Comparison of ENCODE assay signal across 17 cellular contexts in the genomic region with DNA sequence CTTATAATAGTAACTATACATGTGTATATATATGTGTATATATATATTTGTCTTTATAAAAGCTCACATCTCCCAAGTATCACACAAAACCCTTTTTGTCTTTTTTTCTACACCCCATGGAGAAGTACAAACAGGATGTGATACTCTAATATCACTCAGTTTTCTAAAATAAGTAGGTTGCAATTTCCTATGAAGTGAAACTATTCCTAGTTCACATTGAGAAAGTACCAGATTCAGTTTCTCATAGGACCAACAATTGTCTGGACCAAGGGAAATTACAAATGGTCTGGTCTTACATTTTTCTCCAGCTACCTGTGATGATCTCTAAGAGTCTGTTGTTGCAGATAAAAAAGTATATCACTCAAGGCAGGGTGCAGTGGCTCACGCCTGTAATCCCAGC. TPM values are rescaled to one million over a fixed set of nuclear protein-coding genes. Genes with fewer than 3 reads are reported as not detected.
"Had no signal": no experiment of that assay in that cellular context is flagged by ENCODE, and none has a peak within 500 bp of the region (broad histone marks: within the 10 kb centered on the region; RNA-seq: fewer than 3 reads in every experiment).

No MANE protein-coding gene starts in this region.

- H3K9me3 ChIP-seq: prostate gland, right lobe of liver had no signal

- H3K4me1 ChIP-seq: prostate gland, right lobe of liver, stomach had no signal

- H3K36me3 ChIP-seq: heart left ventricle, prostate gland, right lobe of liver, stomach had no signal

- ATAC-seq: activated naive CD8-positive, alpha-beta T cell treated with anti-CD3 and anti-CD28 coated beads, Interleukin-2, amount 50 U/mL, for 24 hours; heart left ventricle; right lobe of liver had no signal

- DNase-seq: activated CD4-positive, alpha-beta T cell treated with anti-CD3 and anti-CD28 coated beads, Interleukin-2, amount 50 U/mL, for 48 hours; activated naive CD4-positive, alpha-beta T cell treated with anti-CD3 and anti-CD28 coated beads for 36 hours; activated naive CD8-positive, alpha-beta T cell treated with anti-CD3 and anti-CD28 coated beads, Interleukin-2, amount 50 U/mL, for 24 hours; activated T-cell treated with anti-CD3 and anti-CD28 coated beads, Interleukin-2, amount 50 U/mL, for 1 hour; aorta; cortex of kidney; effector CD8-positive, alpha-beta T cell; immature natural killer cell; nephron progenitor cell; occipital lobe; right lobe of liver; stomach; T1000 had no signal

- H3K4me3 ChIP-seq: heart left ventricle, prostate gland, right lobe of liver, stomach had no signal

- H3K27ac ChIP-seq: heart left ventricle, prostate gland, right lobe of liver, stomach had no signal

- H3K27me3 ChIP-seq: heart left ventricle, right lobe of liver had no signal

RNA-seq across cellular contexts. Expression of a gene that starts 17.9 kb away (rescaled TPM):
- total RNA-seq: activated T-helper 2 cell treated with anti-CD3 and anti-CD28 coated beads, Interferon-gamma antibody, Interleukin-2, Interleukin-4, amounts not matched to agents 10 μg/mL and 5 μg/mL and 100 μg/mL, durations not matched to agents 14 hours and 24 hours and 36 hours; frontal cortex; occipital lobe had no signal

RNA-seq across cellular contexts. Expression of a gene that starts 19.0 kb away (rescaled TPM):
- total RNA-seq: activated naive CD4-positive, alpha-beta T cell treated with anti-CD3 and anti-CD28 coated beads for 36 hours; activated T-helper 2 cell treated with anti-CD3 and anti-CD28 coated beads, Interferon-gamma antibody, Interleukin-2, Interleukin-4, amounts not matched to agents 10 μg/mL and 5 μg/mL and 100 μg/mL, durations not matched to agents 14 hours and 24 hours and 36 hours; frontal cortex; stomach had no signal

RNA-seq across cellular contexts. Expression of a gene that starts 38.8 kb away (rescaled TPM):
- total RNA-seq: activated naive CD4-positive, alpha-beta T cell treated with anti-CD3 and anti-CD28 coated beads for 36 hours; activated T-helper 2 cell treated with anti-CD3 and anti-CD28 coated beads, Interferon-gamma antibody, Interleukin-2, Interleukin-4, amounts not matched to agents 10 μg/mL and 5 μg/mL and 100 μg/mL, durations not matched to agents 14 hours and 24 hours and 36 hours had no signal

RNA-seq across cellular contexts. Expression of a gene that starts 50.4 kb away (rescaled TPM):
- total RNA-seq: activated naive CD4-positive, alpha-beta T cell treated with anti-CD3 and anti-CD28 coated beads for 36 hours had no signal
